ENCODE assay signal across 8 cellular contexts in genomic region chr6:27773542-27774263, GRCh38.
DNase-seq lines count a peak whose midpoint lies in the region; ATAC-seq and TF ChIP-seq lines count a peak whose summit lies in the region.
"Not testable (repeated sequence)": the region's sequence is repeated elsewhere in the genome, so short reads cannot be mapped to it uniquely, and the experiment has no call there.

No MANE protein-coding gene starts in this region.

- H3K4me3 ChIP-seq in mucosa of descending colon, upper lobe of right lung: not testable (repeated sequence)

- H3K4me1 Mint-ChIP-seq in CD14-positive monocyte, result peaks cover 39% of the 10 kb centered on the region
- peaks cover 20% of the 10 kb centered on the region for H3K4me1 Mint-ChIP-seq in T-helper 1 cell treated with Interleukin-12 subunit alpha and Interleukin-12 subunit beta and Interleukin-4 antibody, amounts not matched to agents 30 μg/mL and 1 μg/mL, for 36 hours (ENCODE audit: low read depth)
- peaks cover 19% of the 10 kb centered on the region for H3K4me1 Mint-ChIP-seq in activated T-helper 1 cell treated with anti-CD3 and anti-CD28 coated beads, Interleukin-12 subunit alpha, Interleukin-12 subunit beta, Interleukin-2, Interleukin-4 antibody, amounts not matched to agents 30 ng/mL and 10 ng/mL and 1 ng/mL, durations not matched to agents 14 hours and 24 hours and 36 hours (ENCODE audit: low read depth)

- not testable (repeated sequence) for H3K36me3 Mint-ChIP-seq in CD14-positive monocyte; T-helper 1 cell treated with Interleukin-12 subunit alpha and Interleukin-12 subunit beta and Interleukin-4 antibody, amounts not matched to agents 30 μg/mL and 1 μg/mL, for 36 hours (ENCODE audit: low read depth); activated T-helper 1 cell treated with anti-CD3 and anti-CD28 coated beads, Interleukin-12 subunit alpha, Interleukin-12 subunit beta, Interleukin-2, Interleukin-4 antibody, amounts not matched to agents 30 ng/mL and 10 ng/mL and 1 ng/mL, durations not matched to agents 14 hours and 24 hours and 36 hours (ENCODE audit: low read depth)

- intact Hi-C loops in CD14-positive monocyte (cut with micrococcal nuclease); activated T-helper 1 cell treated with anti-CD3 and anti-CD28 coated beads, Interleukin-12 subunit alpha, Interleukin-12 subunit beta, Interleukin-2, Interleukin-4 antibody, amounts not matched to agents 30 ng/mL and 10 ng/mL and 1 ng/mL, durations not matched to agents 14 hours and 24 hours and 36 hours (cut with micrococcal nuclease): not testable (repeated sequence)
- intact Hi-C loops in Right ventricle myocardium superior (cut with DNase I), result loop anchor here (5.0 kb wide), 1 partner anchor 124 kb away; no protein-coding TSS in a partner anchor
- intact Hi-C loops in mucosa of descending colon (cut with DNase I, micrococcal nuclease), result loop anchor here in 1 of 2 donors (10.0 kb wide), 1 partner anchor 121 kb away; a partner anchor contains a TSS
- intact Hi-C loops in upper lobe of right lung (cut with DNase I), result loop anchor here (10.0 kb wide), 1 partner anchor 121 kb away; a partner anchor contains a TSS

- not testable (repeated sequence) for TF ChIP-seq CTCF in CD14-positive monocyte (IDR thresholded peaks at IDR 0.05); mucosa of descending colon (IDR thresholded peaks at IDR 0.05); upper lobe of right lung (IDR thresholded peaks at IDR 0.05)

- not testable (repeated sequence) for H3K9me3 Mint-ChIP-seq in CD14-positive monocyte; T-helper 1 cell treated with Interleukin-12 subunit alpha and Interleukin-12 subunit beta and Interleukin-4 antibody, amounts not matched to agents 30 μg/mL and 1 μg/mL, for 36 hours; activated T-helper 1 cell treated with anti-CD3 and anti-CD28 coated beads, Interleukin-12 subunit alpha, Interleukin-12 subunit beta, Interleukin-2, Interleukin-4 antibody, amounts not matched to agents 30 ng/mL and 10 ng/mL and 1 ng/mL, durations not matched to agents 14 hours and 24 hours and 36 hours

- peaks cover 16% of the 10 kb centered on the region for H3K4me1 ChIP-seq in mucosa of descending colon (ENCODE audit: low read depth)
- not testable (repeated sequence) for H3K4me1 ChIP-seq in upper lobe of right lung

- H3K9me3 ChIP-seq in mucosa of descending colon, upper lobe of right lung: not testable (repeated sequence)

- DNase-seq in CD14-positive monocyte (ENCODE audit: low spot score) (peak; percentile 54), HT-29 (ENCODE audit: low spot score) (peak; percentile 25), NOMO-1 treated with DMSO at 0.1 percent for 48 hours (lab: John Stamatoyannopoulos, UW; ENCODE audit: unreplicated experiment) (peak; percentile 39), Right ventricle myocardium superior (peak; percentile 56), mucosa of descending colon (peak; percentile 67 to 94 (median 84)), upper lobe of right lung (peak; percentile 68)
- not testable (repeated sequence) for DNase-seq in activated T-helper 1 cell treated with anti-CD3 and anti-CD28 coated beads, Interleukin-12 subunit alpha, Interleukin-12 subunit beta, Interleukin-2, Interleukin-4 antibody, amounts not matched to agents 30 ng/mL and 10 ng/mL and 1 ng/mL, durations not matched to agents 14 hours and 24 hours and 36 hours (ENCODE audit: low spot score)

- peak overlapping the region; percentile 51 to 93 (median 85) for H3K27ac Mint-ChIP-seq in CD14-positive monocyte
- H3K27ac Mint-ChIP-seq in T-helper 1 cell treated with Interleukin-12 subunit alpha and Interleukin-12 subunit beta and Interleukin-4 antibody, amounts not matched to agents 30 μg/mL and 1 μg/mL, for 36 hours, result peak overlapping the region; percentile 3
- H3K27ac Mint-ChIP-seq in activated T-helper 1 cell treated with anti-CD3 and anti-CD28 coated beads, Interleukin-12 subunit alpha, Interleukin-12 subunit beta, Interleukin-2, Interleukin-4 antibody, amounts not matched to agents 30 ng/mL and 10 ng/mL and 1 ng/mL, durations not matched to agents 14 hours and 24 hours and 36 hours, result peak overlapping the region; percentile 25

- not testable (repeated sequence) for H3K27ac ChIP-seq in upper lobe of right lung

- peak overlapping the region in 1 of 2 donors; percentile 67 for H3K4me3 Mint-ChIP-seq in CD14-positive monocyte
- H3K4me3 Mint-ChIP-seq in T-helper 1 cell treated with Interleukin-12 subunit alpha and Interleukin-12 subunit beta and Interleukin-4 antibody, amounts not matched to agents 30 μg/mL and 1 μg/mL, for 36 hours; activated T-helper 1 cell treated with anti-CD3 and anti-CD28 coated beads, Interleukin-12 subunit alpha, Interleukin-12 subunit beta, Interleukin-2, Interleukin-4 antibody, amounts not matched to agents 30 ng/mL and 10 ng/mL and 1 ng/mL, durations not matched to agents 14 hours and 24 hours and 36 hours: not testable (repeated sequence)

- not testable (repeated sequence) for ATAC-seq in Right ventricle myocardium superior (ENCODE audit: poor library complexity); upper lobe of right lung
- ATAC-seq in mucosa of descending colon, result peak; percentile 28

- H3K27me3 ChIP-seq in upper lobe of right lung, result peaks cover 11% of the 10 kb centered on the region

- not testable (repeated sequence) for H3K36me3 ChIP-seq in mucosa of descending colon (ENCODE audit: low read depth); upper lobe of right lung

- not testable (repeated sequence) for H3K27me3 Mint-ChIP-seq in CD14-positive monocyte (ENCODE audit: low read depth in 3 of 3)
- H3K27me3 Mint-ChIP-seq in T-helper 1 cell treated with Interleukin-12 subunit alpha and Interleukin-12 subunit beta and Interleukin-4 antibody, amounts not matched to agents 30 μg/mL and 1 μg/mL, for 36 hours (ENCODE audit: low read depth), result peaks cover 35% of the 10 kb centered on the region
- H3K27me3 Mint-ChIP-seq in activated T-helper 1 cell treated with anti-CD3 and anti-CD28 coated beads, Interleukin-12 subunit alpha, Interleukin-12 subunit beta, Interleukin-2, Interleukin-4 antibody, amounts not matched to agents 30 ng/mL and 10 ng/mL and 1 ng/mL, durations not matched to agents 14 hours and 24 hours and 36 hours (ENCODE audit: insufficient read depth), result peaks cover 30% of the 10 kb centered on the region

Comparison
In these comparisons a context has a peak if more than half of its experiments do, and no peak if none do; other contexts are left out.
1. H3K27ac Mint-ChIP-seq: peak in every context shown above with its lines; median percentile 85 in CD14-positive monocyte; 25 in activated T-helper 1 cell treated with anti-CD3 and anti-CD28 coated beads, Interleukin-12 subunit alpha, Interleukin-12 subunit beta, Interleukin-2, Interleukin-4 antibody, amounts not matched to agents 30 ng/mL and 10 ng/mL and 1 ng/mL, durations not matched to agents 14 hours and 24 hours and 36 hours; 3 in T-helper 1 cell treated with Interleukin-12 subunit alpha and Interleukin-12 subunit beta and Interleukin-4 antibody, amounts not matched to agents 30 μg/mL and 1 μg/mL, for 36 hours.